Comparison of ENCODE assay signal across 2 cellular contexts in genomic region chr15:81115054-81115939, GRCh38.
TF ChIP-seq lines count a peak whose summit lies in the region.

No MANE protein-coding gene starts in this region.

TF ChIP-seq in A549, 52 proteins besides CTCF, POLR2A, EP300 and RAD21 (continued from another document):
- TF ChIP-seq ATOH8 (CRISPR knock-in tag; IDR thresholded peaks at IDR 0.05; ENCODE audit: low read depth) (no peak), HOXB13 (CRISPR knock-in tag; IDR thresholded peaks at IDR 0.05; ENCODE audit: low read depth) (no peak)

TF ChIP-seq in GM12878, 131 proteins besides CTCF, POLR2A, EP300 and RAD21 (continued from another document):
- no peak for TF ChIP-seq MYB (IDR thresholded peaks at IDR 0.05; ENCODE audit: borderline replicate concordance, low read depth, low read length)
- TF ChIP-seq PBX3 (IDR thresholded peaks at IDR 0.05; ENCODE audit: insufficient replicate concordance, low read depth, low read length): no peak
- TF ChIP-seq POLR2AphosphoS2 (IDR thresholded peaks at IDR 0.05; ENCODE audit: low read depth, low read length): no peak
- no peak for TF ChIP-seq LARP7 (IDR thresholded peaks at IDR 0.05)
- no peak for TF ChIP-seq GATAD2B (conservative IDR thresholded peaks at IDR 0.05; ENCODE audit: low read depth)
- no peak for TF ChIP-seq ATF7 (IDR thresholded peaks at IDR 0.05; ENCODE audit: low read depth)
- no peak for TF ChIP-seq TCF7 (IDR thresholded peaks at IDR 0.05; ENCODE audit: borderline replicate concordance)
- TF ChIP-seq HSF1 (IDR thresholded peaks at IDR 0.05; ENCODE audit: low read depth, low read length): no peak
